ENCODE assay signal across 26 cellular contexts in genomic region chr21:21019681-21020080, GRCh38. TPM values are rescaled to one million over a fixed set of nuclear protein-coding genes. Genes with fewer than 3 reads are reported as not detected.
"Had no signal": no experiment of that assay in that cellular context is flagged by ENCODE, and none has a peak within 500 bp of the region (broad histone marks: within the 10 kb centered on the region; RNA-seq: fewer than 3 reads in every experiment).

No MANE protein-coding gene starts in this region.

- H3K9me3 Mint-ChIP-seq: activated naive CD4-positive, alpha-beta T cell treated with anti-CD3 and anti-CD28 coated beads, Interleukin-2, amount 50 U/mL, for 72 hours; activated T-cell treated with anti-CD3 and anti-CD28 coated beads, Interleukin-2, amount 50 U/mL, for 72 hours; stimulated activated naive CD8-positive, alpha-beta T cell treated with anti-CD3 and anti-CD28 coated beads, Interleukin-15, Interleukin-2, amounts not matched to agents 100 ng/mL and 50 ng/mL, for 24 hours had no signal

- H3K9me3 ChIP-seq: breast epithelium, esophagus muscularis mucosa, ovary, thoracic aorta, uterus had no signal

- H3K27me3 ChIP-seq: breast epithelium, esophagus muscularis mucosa, ovary, uterus had no signal

- DNase-seq: activated CD4-positive, alpha-beta T cell treated with anti-CD3 and anti-CD28 coated beads for 4 hours; activated CD4-positive, alpha-beta T cell treated with anti-CD3 and anti-CD28 coated beads, Interleukin-2, amount 50 U/mL, for 4 hours; activated naive CD4-positive, alpha-beta T cell; activated T-cell treated with anti-CD3 and anti-CD28 coated beads for 4 hours; activated T-cell treated with anti-CD3 and anti-CD28 coated beads, Interleukin-2, amount 50 U/mL, for 72 hours; central memory CD4-positive, alpha-beta T cell; dermis blood vessel endothelial cell; effector CD4-positive, alpha-beta T cell; left cardiac atrium; left ventricle myocardium superior; midbrain; naive thymus-derived CD4-positive, alpha-beta T cell; ovary; stimulated activated CD4-positive, alpha-beta T cell treated with anti-CD3 and anti-CD28 coated beads, Interleukin-4, amount 100 ng/mL, for 24 hours; T-helper 2 cell; uterus had no signal

- H3K4me3 ChIP-seq: breast epithelium, esophagus muscularis mucosa, ovary, skin epidermis, thoracic aorta, uterus had no signal

- ATAC-seq: activated naive CD4-positive, alpha-beta T cell treated with anti-CD3 and anti-CD28 coated beads, Interleukin-2, amount 50 U/mL, for 72 hours; activated T-cell treated with anti-CD3 and anti-CD28 coated beads, Interleukin-2, amount 50 U/mL, for 72 hours; left cardiac atrium; left ventricle myocardium superior; naive thymus-derived CD4-positive, alpha-beta T cell; sciatic nerve; stimulated activated effector memory CD8-positive, alpha-beta T cell treated with anti-CD3 and anti-CD28 coated beads, Interleukin-12 subunit alpha, Interleukin-12 subunit beta, amount 100 ng/mL, for 72 hours had no signal

- H3K27ac Mint-ChIP-seq: activated naive CD4-positive, alpha-beta T cell treated with anti-CD3 and anti-CD28 coated beads, Interleukin-2, amount 50 U/mL, for 72 hours; activated T-cell treated with anti-CD3 and anti-CD28 coated beads, Interleukin-2, amount 50 U/mL, for 72 hours; naive thymus-derived CD4-positive, alpha-beta T cell; progenitor cell of endocrine pancreas; stimulated activated effector memory CD8-positive, alpha-beta T cell treated with anti-CD3 and anti-CD28 coated beads, Interleukin-12 subunit alpha, Interleukin-12 subunit beta, amount 100 ng/mL, for 72 hours; stimulated activated naive CD8-positive, alpha-beta T cell treated with anti-CD3 and anti-CD28 coated beads, Interleukin-15, Interleukin-2, amounts not matched to agents 100 ng/mL and 50 ng/mL, for 24 hours had no signal

- H3K4me1 Mint-ChIP-seq: naive thymus-derived CD4-positive, alpha-beta T cell; stimulated activated effector memory CD8-positive, alpha-beta T cell treated with anti-CD3 and anti-CD28 coated beads, Interleukin-12 subunit alpha, Interleukin-12 subunit beta, amount 100 ng/mL, for 72 hours had no signal

- H3K36me3 ChIP-seq: breast epithelium, esophagus muscularis mucosa, ovary, thoracic aorta, uterus had no signal

- FAIRE-seq: islet of Langerhans had no signal

- H3K4me1 ChIP-seq: breast epithelium, esophagus muscularis mucosa, uterus had no signal

- H3K27me3 Mint-ChIP-seq: naive thymus-derived CD4-positive, alpha-beta T cell; progenitor cell of endocrine pancreas; stimulated activated naive CD8-positive, alpha-beta T cell treated with anti-CD3 and anti-CD28 coated beads, Interleukin-15, Interleukin-2, amounts not matched to agents 100 ng/mL and 50 ng/mL, for 24 hours had no signal

- H3K4me3 Mint-ChIP-seq: activated T-cell treated with anti-CD3 and anti-CD28 coated beads, Interleukin-2, amount 50 U/mL, for 72 hours; naive thymus-derived CD4-positive, alpha-beta T cell; stimulated activated effector memory CD8-positive, alpha-beta T cell treated with anti-CD3 and anti-CD28 coated beads, Interleukin-12 subunit alpha, Interleukin-12 subunit beta, amount 100 ng/mL, for 72 hours; stimulated activated naive CD8-positive, alpha-beta T cell treated with anti-CD3 and anti-CD28 coated beads, Interleukin-15, Interleukin-2, amounts not matched to agents 100 ng/mL and 50 ng/mL, for 24 hours had no signal

- H3K36me3 Mint-ChIP-seq: activated naive CD4-positive, alpha-beta T cell treated with anti-CD3 and anti-CD28 coated beads, Interleukin-2, amount 50 U/mL, for 72 hours; naive thymus-derived CD4-positive, alpha-beta T cell; stimulated activated effector memory CD8-positive, alpha-beta T cell treated with anti-CD3 and anti-CD28 coated beads, Interleukin-12 subunit alpha, Interleukin-12 subunit beta, amount 100 ng/mL, for 72 hours had no signal

- H3K27ac ChIP-seq: breast epithelium, esophagus muscularis mucosa, ovary, skin epidermis, thoracic aorta, uterus had no signal

RNA-seq across cellular contexts. Expression of gene NCAM2, which starts 21.5 kb away (rescaled TPM):
- total RNA-seq: activated naive CD4-positive, alpha-beta T cell treated with anti-CD3 and anti-CD28 coated beads, Interleukin-2, amount 50 U/mL, for 72 hours; activated T-cell treated with anti-CD3 and anti-CD28 coated beads, Interleukin-2, amount 50 U/mL, for 72 hours; naive thymus-derived CD4-positive, alpha-beta T cell had no signal
